Comparison of ENCODE assay signal across 8 cellular contexts in genomic region chr17:56593741-56594527, GRCh38. TPM values are rescaled to one million over a fixed set of nuclear protein-coding genes. Genes with fewer than 3 reads are reported as not detected.
A peak's percentile ranks its signal among the peaks of the same experiment; 100 is the strongest.
DNase-seq lines count a peak whose midpoint lies in the region; ATAC-seq and TF ChIP-seq lines count a peak whose summit lies in the region.

No MANE protein-coding gene starts in this region.

- intact Hi-C loops in A673 (cut with micrococcal nuclease; ENCODE audit: unreplicated experiment) = loop anchor here (1.0 to 2.0 kb wide), 3 partner anchors 122 to 347 kb away; no protein-coding TSS in a partner anchor
- intact Hi-C loops in activated CD4-positive, alpha-beta memory T cell treated with anti-CD3 and anti-CD28 coated beads for 36 hours (cut with micrococcal nuclease) = loop anchor here (2.0 to 10.0 kb wide), 2 partner anchors 85 to 371 kb away; partner anchors contain the start of gene COIL

- no peaks in the 10 kb centered on the region for H3K9me3 Mint-ChIP-seq in activated CD4-positive, alpha-beta memory T cell treated with anti-CD3 and anti-CD28 coated beads for 36 hours
- no peaks in the 10 kb centered on the region for H3K9me3 Mint-ChIP-seq in endodermal cell
- H3K9me3 Mint-ChIP-seq in mesothelial cell of epicardium = no peaks in the 10 kb centered on the region
- no peaks in the 10 kb centered on the region for H3K9me3 Mint-ChIP-seq in stimulated activated naive CD8-positive, alpha-beta T cell treated with anti-CD3 and anti-CD28 coated beads, Interleukin-15, amount 100 ng/mL, for 72 hours

- H3K4me1 Mint-ChIP-seq in activated CD4-positive, alpha-beta memory T cell treated with anti-CD3 and anti-CD28 coated beads for 36 hours (ENCODE audit: low read depth) = peaks cover 31% of the 10 kb centered on the region
- H3K4me1 Mint-ChIP-seq in endodermal cell = peaks cover 13% of the 10 kb centered on the region
- H3K4me1 Mint-ChIP-seq in mesothelial cell of epicardium = peaks cover 41% of the 10 kb centered on the region
- H3K4me1 Mint-ChIP-seq in stimulated activated naive CD8-positive, alpha-beta T cell treated with anti-CD3 and anti-CD28 coated beads, Interleukin-15, amount 100 ng/mL, for 72 hours = peaks cover 43% of the 10 kb centered on the region

- H3K36me3 ChIP-seq in A673 (ENCODE audit: insufficient read depth, low read length, poor library complexity, severe bottlenecking) = no peaks in the 10 kb centered on the region
- no peaks in the 10 kb centered on the region for H3K36me3 ChIP-seq in endodermal cell (ENCODE audit: control insufficient read depth, insufficient read depth, low read length)

- peak overlapping the region; percentile 43 for H3K4me3 Mint-ChIP-seq in activated CD4-positive, alpha-beta memory T cell treated with anti-CD3 and anti-CD28 coated beads for 36 hours
- H3K4me3 Mint-ChIP-seq in endodermal cell (peak overlapping the region; percentile 64), mesothelial cell of epicardium (peak overlapping the region; percentile 69)
- H3K4me3 Mint-ChIP-seq in stimulated activated naive CD8-positive, alpha-beta T cell treated with anti-CD3 and anti-CD28 coated beads, Interleukin-15, amount 100 ng/mL, for 72 hours = peak overlapping the region; percentile 86

- H3K9me3 ChIP-seq in A673 (ENCODE audit: low read depth, low read length, poor library complexity, severe bottlenecking) (no peaks in the 10 kb centered on the region), endodermal cell (ENCODE audit: control insufficient read depth, low read length) (no peaks in the 10 kb centered on the region)

- H3K4me3 ChIP-seq in A673 (ENCODE audit: low read depth, low read length, poor library complexity, severe bottlenecking) (peak overlapping the region; percentile 56), endodermal cell (ENCODE audit: low read length) (peak overlapping the region; percentile 85)

- H3K27me3 ChIP-seq in A673 (replicated peaks; ENCODE audit: insufficient read depth, low read depth, low read length, poor library complexity) (peaks cover 54% of the 10 kb centered on the region), endodermal cell (ENCODE audit: control insufficient read depth, insufficient read depth, low read length, poor library complexity, severe bottlenecking) (peaks cover 65% of the 10 kb centered on the region)

- POLR2A ChIA-PET in A673 (lab: Charles Lee; ENCODE audit: low non-redundant PET) = no interaction called here
- POLR2A ChIA-PET in activated CD4-positive, alpha-beta memory T cell treated with anti-CD3 and anti-CD28 coated beads for 36 hours (lab: Charles Lee) = interaction anchor here (1.1 to 1.2 kb wide), 3 partner anchors 9 to 193 kb away, joined by 3 read pairs; no protein-coding TSS in a partner anchor

- CTCF ChIA-PET in A673 (lab: Charles Lee) = interaction anchor here (0.6 to 1.5 kb wide), 4 partner anchors 85 to 186 kb away, joined by 5 to 14 read pairs (median 10); no protein-coding TSS in a partner anchor
- CTCF ChIA-PET in activated CD4-positive, alpha-beta memory T cell treated with anti-CD3 and anti-CD28 coated beads for 36 hours (lab: Charles Lee) = interaction anchor here (0.7 to 7.2 kb wide), 10 partner anchors 9 to 191 kb away, joined by 3 to 139 read pairs (median 9); no protein-coding TSS in a partner anchor

- peaks cover 52% of the 10 kb centered on the region for H3K27me3 Mint-ChIP-seq in activated CD4-positive, alpha-beta memory T cell treated with anti-CD3 and anti-CD28 coated beads for 36 hours
- peaks cover 77% of the 10 kb centered on the region for H3K27me3 Mint-ChIP-seq in endodermal cell (ENCODE audit: insufficient read depth)
- peaks cover 51% of the 10 kb centered on the region for H3K27me3 Mint-ChIP-seq in mesothelial cell of epicardium (ENCODE audit: low read depth)
- H3K27me3 Mint-ChIP-seq in stimulated activated naive CD8-positive, alpha-beta T cell treated with anti-CD3 and anti-CD28 coated beads, Interleukin-15, amount 100 ng/mL, for 72 hours = peaks cover 20% of the 10 kb centered on the region

- DNase-seq in A673 (ENCODE audit: low spot score) (peak; percentile 65), NCI-H2171 (lab: John Stamatoyannopoulos, UW) (peak; percentile 29), endodermal cell (peak; percentile 91), mesothelial cell of epicardium (ENCODE audit: low spot score in 2 of 2, unreplicated experiment in 2 of 2) (peak; percentile 50 to 76)
- DNase-seq in activated CD4-positive, alpha-beta memory T cell treated with anti-CD3 and anti-CD28 coated beads for 36 hours = peak; percentile 49
- peak; percentile 66 to 83 for DNase-seq in stimulated activated naive CD8-positive, alpha-beta T cell treated with anti-CD3 and anti-CD28 coated beads, Interleukin-15, amount 100 ng/mL, for 72 hours

- no peak for TF ChIP-seq CTCF in A673 (conservative IDR thresholded peaks at IDR 0.05; ENCODE audit: low read depth, low read length)
- TF ChIP-seq CTCF in endodermal cell (conservative IDR thresholded peaks at IDR 0.05) = peak; percentile 29
- no peak for TF ChIP-seq CTCF in mesothelial cell of epicardium (IDR thresholded peaks at IDR 0.05; ENCODE audit: unreplicated experiment)

- H3K27ac ChIP-seq in A673 (ENCODE audit: low read depth, low read length, poor library complexity, severe bottlenecking) (no peak overlapping the region), endodermal cell (ENCODE audit: low read depth, low read length) (peak overlapping the region; percentile 53)

- BruUV-seq in A673 (replicated peaks; lab: Mats Ljungman, UMichigan) = no TSS peak

- H3K9ac ChIP-seq in endodermal cell (ENCODE audit: extremely low read depth, low read length, poor library complexity, severe bottlenecking) = peak overlapping the region; percentile 20

- 0% methylated on average over 8 to 91 of the region's 91 CpGs for WGBS in endodermal cell (ENCODE audit: insufficient coverage in 1 of 2, insufficient read length in 1 of 2), 2 experiments

- ATAC-seq in GM19023 (IDR thresholded peaks at IDR 0.05; ENCODE audit: unreplicated experiment) = peak; percentile 39
- ATAC-seq in stimulated activated naive CD8-positive, alpha-beta T cell treated with anti-CD3 and anti-CD28 coated beads, Interleukin-15, amount 100 ng/mL, for 72 hours = peak; percentile 67
- ATAC-seq in GM19463 (IDR thresholded peaks at IDR 0.05; ENCODE audit: unreplicated experiment) = no peak

- no peaks in the 10 kb centered on the region for H3K36me3 Mint-ChIP-seq in activated CD4-positive, alpha-beta memory T cell treated with anti-CD3 and anti-CD28 coated beads for 36 hours
- H3K36me3 Mint-ChIP-seq in endodermal cell (ENCODE audit: low read depth) = no peaks in the 10 kb centered on the region
- H3K36me3 Mint-ChIP-seq in mesothelial cell of epicardium = no peaks in the 10 kb centered on the region

- H3K27ac Mint-ChIP-seq in activated CD4-positive, alpha-beta memory T cell treated with anti-CD3 and anti-CD28 coated beads for 36 hours = no peak overlapping the region
- H3K27ac Mint-ChIP-seq in endodermal cell (no peak overlapping the region), mesothelial cell of epicardium (peak overlapping the region; percentile 47)
- H3K27ac Mint-ChIP-seq in stimulated activated naive CD8-positive, alpha-beta T cell treated with anti-CD3 and anti-CD28 coated beads, Interleukin-15, amount 100 ng/mL, for 72 hours = no peak overlapping the region

- peaks cover 27% of the 10 kb centered on the region for H3K4me1 ChIP-seq in A673 (ENCODE audit: insufficient read depth, low read length, poor library complexity, severe bottlenecking)
- H3K4me1 ChIP-seq in endodermal cell (ENCODE audit: control insufficient read depth, insufficient read depth, low read length) = no peaks in the 10 kb centered on the region

RNA-seq across cellular contexts. Expression of gene NOG, which starts 0.4 kb away (rescaled TPM):
- 0.15 TPM in 1 of 2 replicates, not detected in the other for total RNA-seq in A673 (2021)
- under 1 TPM in 1 of 2 experiments, not detected in 1; 0.12 TPM for total RNA-seq in activated CD4-positive, alpha-beta memory T cell treated with anti-CD3 and anti-CD28 coated beads for 36 hours
- total RNA-seq in endodermal cell = 1 to 10 TPM; 2.0 to 6.7 TPM
- 13.7 TPM for polyA plus RNA-seq in endodermal cell (2013, experiment 1 of 2)
- polyA plus RNA-seq in endodermal cell (2013, experiment 2 of 2) = 15.5 TPM
- total RNA-seq in mesothelial cell of epicardium = 13.2 to 13.7 TPM (median 13.4 TPM) in 3 replicates

Comparison
In these comparisons a context has a peak if more than half of its experiments do, and no peak if none do; other contexts are left out.
1. DNase-seq: peak in every context shown above with its lines; median percentile 91 in endodermal cell; 74 in stimulated activated naive CD8-positive, alpha-beta T cell treated with anti-CD3 and anti-CD28 coated beads, Interleukin-15, amount 100 ng/mL, for 72 hours; 65 in A673; 63 in mesothelial cell of epicardium; 49 in activated CD4-positive, alpha-beta memory T cell treated with anti-CD3 and anti-CD28 coated beads for 36 hours; 29 in NCI-H2171.